Comparison of ENCODE assay signal across 16 cellular contexts in the genomic region with DNA sequence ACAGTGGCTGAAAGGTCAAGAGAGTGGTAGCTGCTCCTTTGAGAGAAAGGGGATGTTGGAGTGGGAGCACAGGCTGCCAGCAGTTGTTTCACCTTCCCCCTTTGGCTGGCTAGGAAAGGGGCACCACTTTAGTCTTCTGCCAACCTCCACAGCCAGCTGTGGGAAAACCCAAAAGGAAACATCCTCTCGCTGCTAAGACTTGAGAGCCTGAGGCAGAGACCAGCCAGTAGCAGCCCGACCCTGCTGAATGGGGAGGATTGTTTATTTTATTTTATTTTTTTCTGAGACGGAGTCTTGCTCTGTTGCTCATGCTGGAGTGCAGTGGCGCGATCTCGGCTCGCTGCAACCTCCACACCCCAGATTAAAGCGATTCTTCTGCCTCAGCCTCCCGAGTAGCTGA. TPM values are rescaled to one million over a fixed set of nuclear protein-coding genes. Genes with fewer than 3 reads are reported as not detected.
DNase-seq lines count a peak whose midpoint lies in the region; ATAC-seq lines count a peak whose summit lies in the region.
"Had no signal": no experiment of that assay in that cellular context is flagged by ENCODE, and none has a peak within 500 bp of the region (broad histone marks: within the 10 kb centered on the region; RNA-seq: fewer than 3 reads in every experiment).

No MANE protein-coding gene starts in this region.

- H4K12ac ChIP-seq in trophoblast cell (ENCODE audit: low read depth, low read length) = no peak overlapping the region

- peak overlapping the region in 2 of 3 donors; percentile 21 to 71 for H3K27ac Mint-ChIP-seq in IgD-negative memory B cell
- H3K27ac Mint-ChIP-seq: stimulated activated memory B cell treated with anti-CD40 and anti-IgM and Interleukin-4, amounts not matched to agents 10 μg/mL and 1 μg/mL and 100 μg/mL, for 72 hours had no signal

- H3K4me2 ChIP-seq in trophoblast cell (ENCODE audit: low read length) = no peak overlapping the region
- H3K4me2 ChIP-seq: SK-N-SH had no signal

- H2BK12ac ChIP-seq in trophoblast cell (ENCODE audit: low read length) = no peak overlapping the region

- no peaks in the 10 kb centered on the region for H3K9me3 Mint-ChIP-seq in IgD-negative memory B cell
- H3K9me3 Mint-ChIP-seq: stimulated activated memory B cell treated with anti-CD40 and anti-IgM and Interleukin-4, amounts not matched to agents 10 μg/mL and 1 μg/mL and 100 μg/mL, for 72 hours had no signal

- peaks cover 34% of the 10 kb centered on the region for H3K4me1 ChIP-seq in ACC112 (ENCODE audit: control insufficient read depth, insufficient read depth, low read length, unreplicated experiment)
- H3K4me1 ChIP-seq in trophoblast cell (ENCODE audit: control insufficient read depth in 1 of 2, insufficient read depth in 2 of 2, low read length in 2 of 2) = peaks cover 35 to 37% of the 10 kb centered on the region in 2 experiments

- peak; percentile 62 for DNase-seq in epidermal melanocyte (ENCODE audit: insufficient read length, low spot score)
- no peak for DNase-seq in trophoblast cell
- DNase-seq in activated CD8-positive, alpha-beta memory T cell treated with anti-CD3 and anti-CD28 coated beads for 24 hours = no peak
- no peak for DNase-seq in H7
- DNase-seq: activated naive CD4-positive, alpha-beta T cell; DMS53; GOT3; kidney glomerular epithelial cell; NCI-H1092 treated with DMSO at 0.1 percent for 48 hours; SK-N-SH; WERI-Rb-1 had no signal

- H3K4me1 Mint-ChIP-seq in IgD-negative memory B cell = peaks cover 33 to 43% (median 38%) of the 10 kb centered on the region in 3 donors

- peaks cover 2% of the 10 kb centered on the region for H3K79me1 ChIP-seq in trophoblast cell (ENCODE audit: low read length)

- no peak overlapping the region for H2BK120ac ChIP-seq in trophoblast cell (ENCODE audit: insufficient read depth, low read length, poor library complexity)

- no peak overlapping the region for H2BK5ac ChIP-seq in trophoblast cell (ENCODE audit: low read depth, low read length, poor library complexity)

- H3K9me3 ChIP-seq in trophoblast cell (ENCODE audit: insufficient read depth, low read depth, low read length) = no peaks in the 10 kb centered on the region
- H3K9me3 ChIP-seq: SK-N-SH had no signal

- H3K27me3 Mint-ChIP-seq in IgD-negative memory B cell = no peaks in the 10 kb centered on the region
- H3K27me3 Mint-ChIP-seq: stimulated activated memory B cell treated with anti-CD40 and anti-IgM and Interleukin-4, amounts not matched to agents 10 μg/mL and 1 μg/mL and 100 μg/mL, for 72 hours had no signal

- H3K9ac ChIP-seq in trophoblast cell (ENCODE audit: low read length) = no peak overlapping the region
- H3K9ac ChIP-seq: SK-N-SH had no signal

- H2AFZ ChIP-seq in ACC112 (ENCODE audit: low read length, unreplicated experiment) (no peak overlapping the region), trophoblast cell (ENCODE audit: insufficient read depth, low read length, poor library complexity) (no peak overlapping the region)

- H3K36me3 ChIP-seq in ACC112 (ENCODE audit: insufficient read depth, low read length) = no peaks in the 10 kb centered on the region
- peaks cover 8% of the 10 kb centered on the region in 2 experiments for H3K36me3 ChIP-seq in trophoblast cell (ENCODE audit: control insufficient read depth in 1 of 2, insufficient read depth in 2 of 2, low read length in 2 of 2)
- peaks cover 3% of the 10 kb centered on the region for H3K36me3 ChIP-seq in H7 (replicated peaks; ENCODE audit: control insufficient read depth, insufficient read depth, low read length)

- peak overlapping the region; percentile 81 for H3K4ac ChIP-seq in trophoblast cell (ENCODE audit: low read depth, low read length)

- H4K91ac ChIP-seq in trophoblast cell (ENCODE audit: low read depth, low read length) = no peak overlapping the region

- H2AK5ac ChIP-seq in trophoblast cell (ENCODE audit: low read length) = no peak overlapping the region

- H3K4me3 Mint-ChIP-seq in IgD-negative memory B cell = no peak overlapping the region
- H3K4me3 Mint-ChIP-seq: stimulated activated memory B cell treated with anti-CD40 and anti-IgM and Interleukin-4, amounts not matched to agents 10 μg/mL and 1 μg/mL and 100 μg/mL, for 72 hours had no signal

- no peak overlapping the region for H3K18ac ChIP-seq in trophoblast cell (ENCODE audit: low read length)

- H3K36me3 Mint-ChIP-seq in IgD-negative memory B cell = no peaks in the 10 kb centered on the region

- ATAC-seq in GM19395 (IDR thresholded peaks at IDR 0.05; ENCODE audit: unreplicated experiment) (no peak), GM21619 (IDR thresholded peaks at IDR 0.05; ENCODE audit: unreplicated experiment) (no peak)
- ATAC-seq: stimulated activated memory B cell treated with anti-CD40 and anti-IgM and Interleukin-4, amounts not matched to agents 10 μg/mL and 1 μg/mL and 100 μg/mL, for 72 hours had no signal

- peaks cover 79% of the 10 kb centered on the region for H3K79me2 ChIP-seq in ACC112 (ENCODE audit: control insufficient read depth, insufficient read depth, low read length, unreplicated experiment)
- H3K79me2 ChIP-seq in trophoblast cell (ENCODE audit: control insufficient read depth, insufficient read depth, low read length, poor library complexity) = peaks cover 23% of the 10 kb centered on the region

- WGBS in trophoblast cell (ENCODE audit: extremely low coverage, insufficient coverage, insufficient read length) = no CpG with 5 or more reads among the region's 9 CpGs

- H3K27me3 ChIP-seq in ACC112 (ENCODE audit: insufficient read depth, low read length) (no peaks in the 10 kb centered on the region), trophoblast cell (ENCODE audit: insufficient read depth, low read length) (no peaks in the 10 kb centered on the region), H7 (ENCODE audit: control insufficient read depth, insufficient read depth, low read length) (no peaks in the 10 kb centered on the region)

- no peak overlapping the region for H3K14ac ChIP-seq in trophoblast cell (ENCODE audit: low read length)

- H3K27ac ChIP-seq in ACC112 (ENCODE audit: low read depth, low read length) (0 out of 2 replicates have a peak overlapping the region, but pooled peaks have one; percentile 10), trophoblast cell (ENCODE audit: low read depth, low read length) (no peak overlapping the region)
- H3K27ac ChIP-seq: WERI-Rb-1 had no signal

- H4K8ac ChIP-seq in trophoblast cell (ENCODE audit: low read depth, low read length) = no peak overlapping the region

- H3K23ac ChIP-seq in trophoblast cell (ENCODE audit: low read length) = no peak overlapping the region

- H3K4me3 ChIP-seq in ACC112 (ENCODE audit: low read depth, low read length) (no peak overlapping the region), trophoblast cell (ENCODE audit: low read depth, low read length) (no peak overlapping the region), H7 (ENCODE audit: insufficient read depth, low read depth, low read length) (no peak overlapping the region)

RNA-seq across cellular contexts. Expression of gene MARK2, which starts 34.5 kb away (rescaled TPM):
- polyA plus RNA-seq in IgD-negative memory B cell = 50.8 TPM
- polyA plus RNA-seq in trophoblast cell (2013) = 67.3 and 70.2 TPM in 2 replicates
- total RNA-seq in H7 (2014; rRNA removed; shearing (Covaris generic)) = 26.5 and 30.2 TPM in 2 replicates

RNA-seq across cellular contexts. Expression of gene RCOR2, which starts 43.6 kb away (rescaled TPM):
- polyA plus RNA-seq in IgD-negative memory B cell = not detected
- 11.6 and 13.0 TPM in 2 replicates for polyA plus RNA-seq in trophoblast cell (2013)
- 63.5 and 66.8 TPM in 2 replicates for total RNA-seq in H7 (2014; rRNA removed; shearing (Covaris generic))
